33 cellular contexts compared by ENCODE assay signal in genomic region chr6:122050226-122050755, GRCh38.
"Had no signal": no experiment of that assay in that cellular context is flagged by ENCODE, and none has a peak within 500 bp of the region (broad histone marks: within the 10 kb centered on the region; RNA-seq: fewer than 3 reads in every experiment).

No MANE protein-coding gene starts in this region.

- H3K36me3 ChIP-seq: ascending aorta, cardiac muscle cell, pancreas, prostate gland, sigmoid colon, stomach, suprapubic skin, tibial artery, upper lobe of right lung had no signal

- H3K36me3 Mint-ChIP-seq: activated CD4-positive, alpha-beta memory T cell treated with anti-CD3 and anti-CD28 coated beads for 36 hours; activated naive CD4-positive, alpha-beta T cell treated with anti-CD3 and anti-CD28 coated beads, Interleukin-2, amount 10 ng/mL, durations not matched to agents 7 days and 5 days; activated naive CD8-positive, alpha-beta T cell treated with anti-CD3 and anti-CD28 coated beads, Interleukin-2, amount 10 ng/mL, durations not matched to agents 7 days and 5 days; brain; naive thymus-derived CD8-positive, alpha-beta T cell; stimulated activated memory B cell treated with anti-CD40 and anti-IgM and Interleukin-4, amounts not matched to agents 10 μg/mL and 1 μg/mL and 100 μg/mL, for 72 hours had no signal

- H3K4me3 Mint-ChIP-seq: activated CD4-positive, alpha-beta memory T cell treated with anti-CD3 and anti-CD28 coated beads for 36 hours; activated CD4-positive, alpha-beta T cell treated with anti-CD3 and anti-CD28 coated beads, Interleukin-2, amount 10 ng/mL, durations not matched to agents 24 days and 14 days; activated naive CD4-positive, alpha-beta T cell treated with anti-CD3 and anti-CD28 coated beads, Interleukin-2, amount 10 ng/mL, durations not matched to agents 7 days and 5 days; activated naive CD8-positive, alpha-beta T cell treated with anti-CD3 and anti-CD28 coated beads, Interleukin-2, amount 10 ng/mL, durations not matched to agents 7 days and 5 days; activated T-cell treated with anti-CD3 and anti-CD28 coated beads, Interleukin-2, amount 50 U/mL, for 24 hours; brain; naive thymus-derived CD8-positive, alpha-beta T cell; neural crest cell; stimulated activated memory B cell treated with anti-CD40 and anti-IgM and Interleukin-4, amounts not matched to agents 10 μg/mL and 1 μg/mL and 100 μg/mL, for 72 hours; T-helper 17 cell had no signal

- H3K27ac Mint-ChIP-seq: activated CD4-positive, alpha-beta memory T cell treated with anti-CD3 and anti-CD28 coated beads for 36 hours; activated CD4-positive, alpha-beta T cell treated with anti-CD3 and anti-CD28 coated beads, Interleukin-2, amount 10 ng/mL, durations not matched to agents 24 days and 14 days; activated naive CD4-positive, alpha-beta T cell treated with anti-CD3 and anti-CD28 coated beads, Interleukin-2, amount 10 ng/mL, durations not matched to agents 7 days and 5 days; activated naive CD8-positive, alpha-beta T cell treated with anti-CD3 and anti-CD28 coated beads, Interleukin-2, amount 10 ng/mL, durations not matched to agents 7 days and 5 days; activated T-cell treated with anti-CD3 and anti-CD28 coated beads, Interleukin-2, amount 50 U/mL, for 24 hours; brain; naive thymus-derived CD8-positive, alpha-beta T cell; stimulated activated memory B cell treated with anti-CD40 and anti-IgM and Interleukin-4, amounts not matched to agents 10 μg/mL and 1 μg/mL and 100 μg/mL, for 72 hours; T-helper 17 cell had no signal

- H3K4me3 ChIP-seq: ascending aorta, cardiac muscle cell, coronary artery, pancreas, prostate gland, sigmoid colon, stomach, suprapubic skin, tibial artery, upper lobe of right lung had no signal

- H3K27me3 ChIP-seq: ascending aorta, cardiac muscle cell, foreskin keratinocyte, pancreas, sigmoid colon, stomach, suprapubic skin, tibial artery, upper lobe of right lung had no signal

- H3K9me3 Mint-ChIP-seq: activated CD4-positive, alpha-beta memory T cell treated with anti-CD3 and anti-CD28 coated beads for 36 hours; activated CD4-positive, alpha-beta T cell treated with anti-CD3 and anti-CD28 coated beads, Interleukin-2, amount 10 ng/mL, durations not matched to agents 24 days and 14 days; activated naive CD4-positive, alpha-beta T cell treated with anti-CD3 and anti-CD28 coated beads, Interleukin-2, amount 10 ng/mL, durations not matched to agents 7 days and 5 days; activated naive CD8-positive, alpha-beta T cell treated with anti-CD3 and anti-CD28 coated beads, Interleukin-2, amount 10 ng/mL, durations not matched to agents 7 days and 5 days; activated T-cell treated with anti-CD3 and anti-CD28 coated beads, Interleukin-2, amount 50 U/mL, for 24 hours; brain; naive thymus-derived CD8-positive, alpha-beta T cell; neural crest cell; stimulated activated memory B cell treated with anti-CD40 and anti-IgM and Interleukin-4, amounts not matched to agents 10 μg/mL and 1 μg/mL and 100 μg/mL, for 72 hours had no signal

- ATAC-seq: naive thymus-derived CD8-positive, alpha-beta T cell; pancreas; stimulated activated memory B cell treated with anti-CD40 and anti-IgM and Interleukin-4, amounts not matched to agents 10 μg/mL and 1 μg/mL and 100 μg/mL, for 72 hours; T-helper 17 cell; upper lobe of right lung had no signal

- H3K9me3 ChIP-seq: ascending aorta, pancreas, prostate gland, sigmoid colon, stomach, suprapubic skin, tibial artery, upper lobe of right lung had no signal

- H3K4me1 ChIP-seq: ascending aorta, pancreas, prostate gland, stomach, tibial artery, upper lobe of right lung had no signal

- H3K27ac ChIP-seq: ascending aorta, cardiac muscle cell, coronary artery, dorsolateral prefrontal cortex, pancreas, prostate gland, stomach, suprapubic skin, tibial artery, upper lobe of right lung had no signal

- H3K4me1 Mint-ChIP-seq: activated CD4-positive, alpha-beta T cell treated with anti-CD3 and anti-CD28 coated beads, Interleukin-2, amount 10 ng/mL, durations not matched to agents 24 days and 14 days; activated naive CD4-positive, alpha-beta T cell treated with anti-CD3 and anti-CD28 coated beads, Interleukin-2, amount 10 ng/mL, durations not matched to agents 7 days and 5 days; activated naive CD8-positive, alpha-beta T cell treated with anti-CD3 and anti-CD28 coated beads, Interleukin-2, amount 10 ng/mL, durations not matched to agents 7 days and 5 days; naive thymus-derived CD8-positive, alpha-beta T cell; neural crest cell; stimulated activated memory B cell treated with anti-CD40 and anti-IgM and Interleukin-4, amounts not matched to agents 10 μg/mL and 1 μg/mL and 100 μg/mL, for 72 hours; T-helper 17 cell had no signal

- H3K27me3 Mint-ChIP-seq: activated CD4-positive, alpha-beta memory T cell treated with anti-CD3 and anti-CD28 coated beads for 36 hours; brain; stimulated activated memory B cell treated with anti-CD40 and anti-IgM and Interleukin-4, amounts not matched to agents 10 μg/mL and 1 μg/mL and 100 μg/mL, for 72 hours; T-helper 17 cell had no signal

- DNase-seq: activated CD4-positive, alpha-beta memory T cell treated with anti-CD3 and anti-CD28 coated beads for 36 hours; activated CD4-positive, alpha-beta T cell treated with anti-CD3 and anti-CD28 coated beads, Interleukin-2, amount 10 ng/mL, durations not matched to agents 24 days and 14 days; activated CD4-positive, CD25-positive, alpha-beta regulatory T cell treated with anti-CD3 and anti-CD28 coated beads, Interleukin-2, amount 50 U/mL, for 72 hours; activated CD8-positive, alpha-beta memory T cell treated with anti-CD3 and anti-CD28 coated beads, Interleukin-2, amount 50 U/mL, for 4 hours; activated gamma-delta T cell; activated naive CD4-positive, alpha-beta T cell treated with anti-CD3 and anti-CD28 coated beads, Interleukin-2, amount 10 ng/mL, durations not matched to agents 7 days and 5 days; activated naive CD8-positive, alpha-beta T cell treated with anti-CD3 and anti-CD28 coated beads, Interleukin-2, amount 10 ng/mL, durations not matched to agents 7 days and 5 days; activated T-cell treated with anti-CD3 and anti-CD28 coated beads, Interleukin-2, amount 50 U/mL, for 24 hours; dorsolateral prefrontal cortex; effector memory CD4-positive, alpha-beta T cell; foreskin keratinocyte; left cardiac atrium; mammary epithelial cell; naive thymus-derived CD8-positive, alpha-beta T cell; nucleus accumbens; pancreas; retina; sigmoid colon; small intestine; stimulated activated CD4-positive, alpha-beta T cell treated with anti-CD3 and anti-CD28 coated beads, Interleukin-4, amount 100 ng/mL, for 24 hours; stomach; T-helper 17 cell; T1000; tibial artery; upper lobe of right lung had no signal
